In the genomic region with DNA sequence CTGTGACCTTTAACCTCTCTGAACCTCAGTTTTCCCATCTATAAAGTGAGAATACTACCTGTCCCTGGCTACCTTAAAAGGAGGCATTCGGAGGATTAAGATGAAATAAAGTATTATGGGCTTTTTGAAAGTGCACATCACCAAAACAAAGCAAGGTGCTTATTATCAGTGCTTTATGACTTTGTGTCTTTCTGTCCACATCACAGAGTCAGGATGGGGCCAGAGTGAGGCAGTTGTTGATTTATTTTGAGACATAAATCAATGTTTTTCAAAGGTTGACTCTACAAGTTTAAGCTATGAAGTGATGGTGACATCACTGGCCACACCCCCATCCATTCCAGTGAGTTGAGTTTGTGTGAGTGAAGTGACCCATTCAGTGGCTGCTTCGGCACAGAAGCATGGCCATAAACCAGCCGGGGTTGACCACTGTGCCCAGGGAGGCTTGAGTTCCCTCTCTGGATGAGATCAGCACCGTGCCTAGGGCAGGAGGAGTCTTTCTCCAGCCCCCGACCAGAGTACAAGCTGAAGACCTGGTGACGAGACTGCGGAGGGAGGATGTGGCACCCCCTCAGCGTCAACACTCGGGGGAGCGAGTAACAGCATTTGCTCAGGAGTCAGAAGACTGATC, we compare ENCODE assay signal across 10 cellular contexts.
DNase-seq lines count a peak whose midpoint lies in the region; ATAC-seq and TF ChIP-seq lines count a peak whose summit lies in the region.
"Had no signal": no experiment of that assay in that cellular context is flagged by ENCODE, and none has a peak within 500 bp of the region (broad histone marks: within the 10 kb centered on the region; RNA-seq: fewer than 3 reads in every experiment).

No MANE protein-coding gene starts in this region.

- TF ChIP-seq CTCF in prostate gland (IDR thresholded peaks at IDR 0.05) = no peak

- H3K36me3 ChIP-seq in prostate gland = no peaks in the 10 kb centered on the region

- no peaks in the 10 kb centered on the region for H3K27me3 ChIP-seq in prostate gland (replicated peaks; ENCODE audit: insufficient read depth)

- 78% methylated on average over 10 of the region's 10 CpGs for WGBS in prostate gland

- intact Hi-C loops in prostate gland (cut with DNase I) = loop anchor here (1.0 to 10.0 kb wide), 3 partner anchors 25 to 92 kb away; a partner anchor contains a TSS

- DNase-seq in Daoy (ENCODE audit: low read depth) (peak; percentile 52), amniotic epithelial cell (ENCODE audit: low read depth) (peak; percentile 63), glomerular visceral epithelial cell (ENCODE audit: extremely low spot score) (peak; percentile 88), prostate gland (ENCODE audit: low spot score) (no peak), GF-D8 (lab: John Stamatoyannopoulos, UW) (no peak), activated gamma-delta T cell (lab: John Stamatoyannopoulos, UW) (no peak), NCI-H1930 (lab: John Stamatoyannopoulos, UW) (no peak)
- DNase-seq: activated T-cell treated with anti-CD3 and anti-CD28 coated beads, Interleukin-2, amount 50 U/mL, for 24 hours; C1 segment of cervical spinal cord had no signal

- peak overlapping the region; percentile 54 to 68 for H3K27ac ChIP-seq in prostate gland

- no peaks in the 10 kb centered on the region for H3K9me3 ChIP-seq in prostate gland

- H3K4me3 ChIP-seq in prostate gland = no peak overlapping the region

- no peak for TF ChIP-seq POLR2A in prostate gland (IDR thresholded peaks at IDR 0.05)

- no peak for ATAC-seq in GM18517 (IDR thresholded peaks at IDR 0.05; ENCODE audit: unreplicated experiment)

- H3K4me1 ChIP-seq in prostate gland (replicated peaks) = peaks cover 2% of the 10 kb centered on the region

Comparison
In these comparisons a context has a peak if more than half of its experiments do, and no peak if none do; other contexts are left out.
1. DNase-seq: peak in Daoy (single experiment), amniotic epithelial cell (single experiment) and glomerular visceral epithelial cell (single experiment); none in prostate gland (single experiment), GF-D8 (single experiment), activated gamma-delta T cell (single experiment) and NCI-H1930 (0 of 2).